Comparison of ENCODE assay signal across 11 cellular contexts in the genomic region with DNA sequence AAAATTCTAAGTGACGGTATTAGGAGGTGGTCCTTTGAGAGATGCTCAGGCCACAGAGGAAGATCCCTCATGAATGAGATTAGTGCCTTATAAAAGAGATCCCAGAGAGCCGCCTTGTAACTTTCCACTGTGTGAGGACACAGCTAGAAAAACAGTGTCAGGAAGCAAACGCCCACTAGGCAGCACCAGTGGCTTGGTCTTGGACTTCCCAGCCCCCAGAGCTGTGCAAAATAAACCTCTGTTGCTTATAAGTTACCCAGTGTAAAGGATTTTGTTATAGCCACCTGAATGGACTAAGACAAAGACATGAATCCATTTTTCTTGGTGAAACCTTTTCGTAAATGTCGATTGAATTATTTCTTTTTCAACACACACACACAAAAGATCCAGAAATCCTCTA.
"Had no signal": no experiment of that assay in that cellular context is flagged by ENCODE, and none has a peak within 500 bp of the region (broad histone marks: within the 10 kb centered on the region; RNA-seq: fewer than 3 reads in every experiment).

No MANE protein-coding gene starts in this region.

- H2AFZ ChIP-seq: GM23248, GM23338 had no signal

- H3K36me3 ChIP-seq: HAP-1 had no signal

- H3K9ac ChIP-seq: GM23248 had no signal

- H3K4me2 ChIP-seq: GM23338 had no signal

- FAIRE-seq: H1, H54 had no signal

- H3K4me1 ChIP-seq: HAP-1 had no signal

- H3K27ac ChIP-seq: GM23248 had no signal

- DNase-seq: GM23248, GOT3, H7, H9, HCEC 1CT, HFFc6 had no signal

- H3K9me3 ChIP-seq: HAP-1 had no signal

- ATAC-seq: GM23338, HCT116 had no signal

- H3K4me3 ChIP-seq: GM23248, GM23338, HAP-1 had no signal
